13 cellular contexts compared by ENCODE assay signal in the genomic region with DNA sequence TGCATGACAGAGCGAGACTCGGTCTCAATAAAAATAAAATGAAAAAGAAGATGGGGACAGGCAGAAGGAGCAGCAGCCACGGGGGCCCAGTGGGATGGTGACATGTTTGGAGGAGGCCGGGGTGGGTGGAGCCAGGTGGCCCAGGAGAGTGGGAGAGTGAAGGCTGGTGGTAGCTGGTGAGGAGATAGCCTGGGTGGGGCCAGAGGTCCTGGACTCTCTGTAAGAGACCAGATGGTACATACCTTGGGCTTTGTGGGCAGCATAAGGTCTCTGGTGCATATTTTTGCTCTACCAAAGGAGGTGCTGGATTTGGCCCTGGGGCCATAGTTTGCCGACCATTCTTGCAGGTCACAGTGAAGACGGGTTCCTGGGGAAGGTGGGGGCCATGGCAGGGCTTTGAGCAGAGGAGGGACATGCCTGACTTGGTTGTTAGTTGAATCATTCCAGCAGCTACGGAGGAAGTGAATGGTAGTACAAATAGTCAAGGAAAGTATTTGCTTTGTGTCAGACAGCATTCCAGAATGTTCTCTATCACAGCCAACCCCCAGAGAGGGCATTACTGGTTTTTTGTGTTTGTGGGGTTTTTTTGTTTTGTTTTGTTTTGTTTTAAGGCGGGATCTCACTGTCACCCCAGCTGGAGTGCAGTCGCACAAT.
DNase-seq lines count a peak whose midpoint lies in the region; ATAC-seq and TF ChIP-seq lines count a peak whose summit lies in the region.
"Had no signal": no experiment of that assay in that cellular context is flagged by ENCODE, and none has a peak within 500 bp of the region (broad histone marks: within the 10 kb centered on the region; RNA-seq: fewer than 3 reads in every experiment).

No MANE protein-coding gene starts in this region.

- H3K36me3 Mint-ChIP-seq in central memory CD8-positive, alpha-beta T cell (ENCODE audit: insufficient read depth) = peaks cover 35% of the 10 kb centered on the region
- peaks cover 11% of the 10 kb centered on the region for H3K36me3 Mint-ChIP-seq in nephron progenitor cell (ENCODE audit: low read depth)

- CTCF ChIA-PET in PC-3 (lab: Charles Lee) = no interaction called here

- intact Hi-C loops in PC-3 (cut with micrococcal nuclease) = no loop called here

- POLR2A ChIA-PET in PC-3 (lab: Charles Lee; ENCODE audit: unreplicated experiment) = no interaction called here

- H3K4me2 ChIP-seq in PC-3 (ENCODE audit: low read length) (no peak overlapping the region), Karpas-422 (ENCODE audit: low read depth, low read length, poor library complexity, severe bottlenecking) (no peak overlapping the region)

- DNase-seq in PC-3 (no peak), nephron progenitor cell (no peak), SW 1271 (lab: John Stamatoyannopoulos, UW) (no peak), omental fat pad (ENCODE audit: low spot score) (no peak), Karpas-422 (no peak)
- no peak for DNase-seq in central memory CD8-positive, alpha-beta T cell (ENCODE audit: low spot score in 2 of 2)
- DNase-seq: MG63, NCI-H345 had no signal

- H3K9me2 ChIP-seq in PC-3 (replicated peaks; ENCODE audit: low read length) (no peaks in the 10 kb centered on the region), Karpas-422 (replicated peaks; ENCODE audit: insufficient read depth, low read length) (no peaks in the 10 kb centered on the region)

- no peaks in the 10 kb centered on the region for H3K36me3 ChIP-seq in PC-3 (ENCODE audit: low read depth, low read length)
- H3K36me3 ChIP-seq in Karpas-422 (ENCODE audit: insufficient read depth, low read length) = no peaks in the 10 kb centered on the region

- H3K9me3 Mint-ChIP-seq in central memory CD8-positive, alpha-beta T cell = no peaks in the 10 kb centered on the region
- no peaks in the 10 kb centered on the region for H3K9me3 Mint-ChIP-seq in nephron progenitor cell

- H2AFZ ChIP-seq in PC-3 (ENCODE audit: low read length) = no peak overlapping the region
- no peak overlapping the region for H2AFZ ChIP-seq in Karpas-422 (ENCODE audit: low read length)

- no TSS peak for BruUV-seq in PC-3 (replicated peaks; lab: Mats Ljungman, UMichigan)

- ATAC-seq in PC-3 (peak; percentile 42; the same call in 1 of the 2 replicates), omental fat pad (ENCODE audit: low FRiP score) (no peak), GM18867 (IDR thresholded peaks at IDR 0.05; ENCODE audit: unreplicated experiment) (no peak)
- ATAC-seq in central memory CD8-positive, alpha-beta T cell (replicated peaks; ENCODE audit: extremely low read depth, poor library complexity, severe bottlenecking) = no peak
- ATAC-seq: foreskin keratinocyte, Right ventricle myocardium inferior had no signal

- peaks cover 45% of the 10 kb centered on the region for H3K4me1 Mint-ChIP-seq in central memory CD8-positive, alpha-beta T cell
- peaks cover 21% of the 10 kb centered on the region for H3K4me1 Mint-ChIP-seq in nephron progenitor cell

- H3K27me3 Mint-ChIP-seq in central memory CD8-positive, alpha-beta T cell = no peaks in the 10 kb centered on the region
- H3K27me3 Mint-ChIP-seq in nephron progenitor cell (ENCODE audit: low read depth, poor library complexity) = no peaks in the 10 kb centered on the region

- H3K27me3 ChIP-seq in PC-3 (ENCODE audit: low read length) = no peaks in the 10 kb centered on the region
- H3K27me3 ChIP-seq in Karpas-422 (ENCODE audit: low read length) = no peaks in the 10 kb centered on the region
- H3K27me3 ChIP-seq: foreskin keratinocyte, MG63, neutrophil had no signal

- H3K9ac ChIP-seq in PC-3 (ENCODE audit: low read length) (no peak overlapping the region), Karpas-422 (ENCODE audit: low read length) (no peak overlapping the region)

- no peaks in the 10 kb centered on the region for H3F3A ChIP-seq in PC-3 (ENCODE audit: low read length, unreplicated experiment)

- H3K9me3 ChIP-seq in PC-3 (ENCODE audit: low read length) = no peaks in the 10 kb centered on the region
- H3K9me3 ChIP-seq in Karpas-422 (ENCODE audit: low read length) = no peaks in the 10 kb centered on the region
- H3K9me3 ChIP-seq: MG63, neutrophil had no signal

- no peak overlapping the region for H3K4me3 Mint-ChIP-seq in central memory CD8-positive, alpha-beta T cell
- H3K4me3 Mint-ChIP-seq in nephron progenitor cell = no peak overlapping the region

- H3K4me3 ChIP-seq in PC-3 (ENCODE audit: low read length) (no peak overlapping the region), Karpas-422 (ENCODE audit: low read length) (no peak overlapping the region)
- H3K4me3 ChIP-seq: MG63 had no signal

- TF ChIP-seq CTCF in C4-2B (conservative IDR thresholded peaks at IDR 0.05) (no peak), PC-3 (conservative IDR thresholded peaks at IDR 0.05; ENCODE audit: low read depth, low read length) (no peak), nephron progenitor cell (IDR thresholded peaks at IDR 0.05) (no peak), omental fat pad (IDR thresholded peaks at IDR 0.05) (no peak)

- H3K79me2 ChIP-seq in PC-3 (ENCODE audit: low read length) (peaks cover 75% of the 10 kb centered on the region), Karpas-422 (ENCODE audit: low read length) (peaks cover 48% of the 10 kb centered on the region)

- H3K27ac Mint-ChIP-seq in central memory CD8-positive, alpha-beta T cell (ENCODE audit: low read depth) = peak overlapping the region; percentile 77
- H3K27ac Mint-ChIP-seq in nephron progenitor cell = peak overlapping the region; percentile 96

- H3K4me1 ChIP-seq in PC-3 (ENCODE audit: insufficient read depth, low read length) = peaks cover 6% of the 10 kb centered on the region; the same call in 1 of the 2 replicates
- no peaks in the 10 kb centered on the region for H3K4me1 ChIP-seq in Karpas-422 (ENCODE audit: low read length)

- H3K27ac ChIP-seq in C4-2B = peak overlapping the region; percentile 82
- H3K27ac ChIP-seq in PC-3 (ENCODE audit: low read length) = no peak overlapping the region
- H3K27ac ChIP-seq in Karpas-422 (ENCODE audit: low read length) = no peak overlapping the region
- H3K27ac ChIP-seq: foreskin keratinocyte, neutrophil had no signal

- H4K20me1 ChIP-seq in PC-3 (ENCODE audit: low read length) = 0 out of 2 replicates have a peak, but pooled peaks cover 5% of the 10 kb centered on the region
- H4K20me1 ChIP-seq in Karpas-422 (ENCODE audit: insufficient read depth, low read depth, low read length) = 0 out of 2 replicates have a peak, but pooled peaks cover 8% of the 10 kb centered on the region
